Comparison of ENCODE assay signal across 31 cellular contexts in the genomic region with DNA sequence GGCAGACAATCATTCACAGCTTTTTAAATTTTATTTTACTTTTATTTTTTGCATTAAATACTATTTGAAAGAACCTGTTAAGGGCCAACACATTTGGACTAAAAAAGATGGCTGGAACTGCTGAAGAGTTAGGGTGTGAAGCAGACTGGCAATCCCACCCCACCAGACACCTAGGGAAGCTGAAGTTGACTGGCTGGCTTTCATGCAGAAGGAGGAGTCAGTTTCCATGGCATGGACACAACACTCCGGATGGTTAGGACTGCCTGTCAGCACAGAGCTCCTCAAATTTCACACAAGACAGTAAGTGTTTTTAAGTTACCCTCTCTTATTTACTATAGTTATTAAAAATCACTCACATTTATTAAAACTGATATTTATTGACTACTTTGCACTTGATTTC. TPM values are rescaled to one million over a fixed set of nuclear protein-coding genes. Genes with fewer than 3 reads are reported as not detected.
A peak's percentile ranks its signal among the peaks of the same experiment; 100 is the strongest.
DNase-seq lines count a peak whose midpoint lies in the region; ATAC-seq and TF ChIP-seq lines count a peak whose summit lies in the region.
"Had no signal": no experiment of that assay in that cellular context is flagged by ENCODE, and none has a peak within 500 bp of the region (broad histone marks: within the 10 kb centered on the region; RNA-seq: fewer than 3 reads in every experiment).

A gene (plus strand): TSS at position 243 of the 400 bp plus-strand sequence. CDS start 5,016 bp downstream, outside the sequence.

- H3K4me1 ChIP-seq in mammary epithelial cell (ENCODE audit: insufficient read depth, low read length) (no peaks in the 10 kb centered on the region), breast epithelium (no peaks in the 10 kb centered on the region)
- H3K4me1 ChIP-seq: BE2C, Peyer's patch had no signal

- H3K9ac ChIP-seq in mammary epithelial cell (ENCODE audit: insufficient read depth, low read length): no peak within 1 kb of the TSS
- H3K9ac ChIP-seq: KMS-11 had no signal

- peak; percentile 10 for DNase-seq in DMS53 (lab: John Stamatoyannopoulos, UW)
- DNase-seq in DMS53 treated with DMSO at 0.1 percent for 48 hours (lab: John Stamatoyannopoulos, UW; ENCODE audit: unreplicated experiment): no peak
- DNase-seq in mammary epithelial cell: peak; percentile 2
- DNase-seq in breast epithelium (ENCODE audit: low spot score in 2 of 2): no peak
- DNase-seq in WTC11 (ENCODE audit: low spot score): no peak
- peak; percentile 10 for DNase-seq in nephron progenitor cell
- DNase-seq: 8988T; ACHN; BE2C; Calu3; CD8-positive, alpha-beta memory T cell; GF-D8; HCEC 1CT; NCI-H1092 treated with DMSO at 0.1 percent for 48 hours; NCI-H146; NCI-H1930; NCI-H2107; NCI-H774; Peyer's patch; SIG-M5 had no signal

- 64% methylated on average over 1 of the region's 1 CpG for WGBS in mammary epithelial cell (ENCODE audit: low coverage, missing lambda C conversion rate)

- H3K4me3 ChIP-seq in mammary epithelial cell (replicated peaks in 1 of 3; ENCODE audit: insufficient read depth in 1 of 3, low read depth in 2 of 3, low read length in 3 of 3) (no peak within 1 kb of the TSS), breast epithelium (no peak within 1 kb of the TSS)
- H3K4me3 ChIP-seq: Peyer's patch, SK-N-MC had no signal

- H4K20me1 ChIP-seq in mammary epithelial cell (ENCODE audit: insufficient read depth, low read length): no peaks in the 10 kb centered on the region

- H3K27ac Mint-ChIP-seq in WTC11 (no peak within 1 kb of the TSS), nephron progenitor cell (peak within 1 kb of the TSS; percentile 1)
- H3K27ac Mint-ChIP-seq: CD8-positive, alpha-beta memory T cell; IgD-negative memory B cell had no signal

- POLR2A ChIA-PET in WTC11 (lab: Charles Lee): no interaction called here

- no peak for TF ChIP-seq CTCF in mammary epithelial cell (conservative IDR thresholded peaks at IDR 0.05 in 1 of 2, IDR thresholded peaks at IDR 0.05 in 1 of 2; ENCODE audit: extremely low read depth in 1 of 2, insufficient read depth in 1 of 2, low read depth in 1 of 2, low read length in 2 of 2)
- TF ChIP-seq CTCF in breast epithelium (IDR thresholded peaks at IDR 0.05): no peak
- no peak for TF ChIP-seq CTCF in WTC11 (IDR thresholded peaks at IDR 0.05)
- TF ChIP-seq CTCF in nephron progenitor cell (IDR thresholded peaks at IDR 0.05): no peak

- H3K27ac ChIP-seq in mammary epithelial cell (ENCODE audit: insufficient read depth, low read depth, low read length) (no peak within 1 kb of the TSS), breast epithelium (no peak within 1 kb of the TSS)
- H3K27ac ChIP-seq: HL-60, KMS-11, Peyer's patch, SK-N-MC had no signal

- intact Hi-C loops in mammary epithelial cell (cut with micrococcal nuclease) (no loop called here), breast epithelium (cut with DNase I; ENCODE audit: low total_unique reads) (no loop called here)

- peak; percentile 15; the same call in 1 of the 2 replicates for ATAC-seq in WTC11
- no peak for ATAC-seq in HG02973 (IDR thresholded peaks at IDR 0.05; ENCODE audit: unreplicated experiment)
- ATAC-seq in HG02678 (IDR thresholded peaks at IDR 0.05; ENCODE audit: unreplicated experiment): no peak

- no peak for TF ChIP-seq POLR2A in breast epithelium (IDR thresholded peaks at IDR 0.05)

- H3K9me3 ChIP-seq in mammary epithelial cell (replicated peaks; ENCODE audit: insufficient read depth, low read length) (no peaks in the 10 kb centered on the region), breast epithelium (no peaks in the 10 kb centered on the region)
- H3K9me3 ChIP-seq: BE2C, Peyer's patch had no signal

- dilution Hi-C loops in mammary epithelial cell (cut with HindIII; ENCODE audit: low sequenced_read_pairs): no loop called here

- H3K4me1 Mint-ChIP-seq in WTC11 (peaks cover 15% of the 10 kb centered on the region), nephron progenitor cell (no peaks in the 10 kb centered on the region)
- H3K4me1 Mint-ChIP-seq: CD8-positive, alpha-beta memory T cell; IgD-negative memory B cell had no signal

- no peak within 1 kb of the TSS for H2AFZ ChIP-seq in mammary epithelial cell (ENCODE audit: low read depth, low read length)

- BruUV-seq in mammary epithelial cell (replicated peaks; lab: Mats Ljungman, UMichigan): no TSS peak

- H3K27me3 ChIP-seq in mammary epithelial cell (ENCODE audit: insufficient read depth, low read length): no peaks in the 10 kb centered on the region
- H3K27me3 ChIP-seq in breast epithelium: no peaks in the 10 kb centered on the region
- H3K27me3 ChIP-seq: BE2C, Peyer's patch had no signal

- H3K4me3 Mint-ChIP-seq in WTC11 (no peak within 1 kb of the TSS), nephron progenitor cell (no peak within 1 kb of the TSS)
- H3K4me3 Mint-ChIP-seq: CD14-positive monocyte; CD8-positive, alpha-beta memory T cell; IgD-negative memory B cell had no signal

- in situ Hi-C loops in mammary epithelial cell (cut with MboI; ENCODE audit: low sequenced_read_pairs in 2 of 2): no loop called here

- CTCF ChIA-PET in mammary epithelial cell (lab: Charles Lee; ENCODE audit: low non-redundant PET) (no interaction called here), WTC11 (lab: Charles Lee) (interaction anchor here (1.0 to 1.4 kb wide), 2 partner anchors 12 to 91 kb away, joined by 4 to 11 read pairs; a partner anchor contains a TSS)

- H3K36me3 ChIP-seq in mammary epithelial cell (ENCODE audit: insufficient read depth, low read length) (no peaks in the 10 kb centered on the region), breast epithelium (no peaks in the 10 kb centered on the region)
- H3K36me3 ChIP-seq: BE2C, Peyer's patch had no signal

- no peaks in the 10 kb centered on the region for H3K79me2 ChIP-seq in mammary epithelial cell (ENCODE audit: insufficient read depth, low read length)

- H3K27me3 Mint-ChIP-seq in WTC11 (ENCODE audit: low read depth): no peaks in the 10 kb centered on the region; the same call in none of the 2 replicates
- H3K27me3 Mint-ChIP-seq in nephron progenitor cell (ENCODE audit: low read depth, poor library complexity): peaks cover 6% of the 10 kb centered on the region
- H3K27me3 Mint-ChIP-seq: IgD-negative memory B cell had no signal

- no peak within 1 kb of the TSS for H3K4me2 ChIP-seq in mammary epithelial cell (ENCODE audit: insufficient read depth, low read depth, low read length)
- H3K4me2 ChIP-seq: KMS-11 had no signal

- H3K9me3 Mint-ChIP-seq in WTC11: peaks cover 9% of the 10 kb centered on the region
- H3K9me3 Mint-ChIP-seq in nephron progenitor cell: no peaks in the 10 kb centered on the region
- H3K9me3 Mint-ChIP-seq: CD8-positive, alpha-beta memory T cell had no signal

- H3K36me3 Mint-ChIP-seq in WTC11: no peaks in the 10 kb centered on the region
- no peaks in the 10 kb centered on the region for H3K36me3 Mint-ChIP-seq in nephron progenitor cell (ENCODE audit: low read depth)
- H3K36me3 Mint-ChIP-seq: CD14-positive monocyte; CD8-positive, alpha-beta memory T cell had no signal

TF ChIP-seq in WTC11, 78 proteins besides CTCF, POLR2A, EP300 and RAD21:
- TF ChIP-seq, protein P1, sequence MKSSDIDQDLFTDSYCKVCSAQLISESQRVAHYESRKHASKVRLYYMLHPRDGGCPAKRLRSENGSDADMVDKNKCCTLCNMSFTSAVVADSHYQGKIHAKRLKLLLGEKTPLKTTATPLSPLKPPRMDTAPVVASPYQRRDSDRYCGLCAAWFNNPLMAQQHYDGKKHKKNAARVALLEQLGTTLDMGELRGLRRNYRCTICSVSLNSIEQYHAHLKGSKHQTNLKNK (CRISPR knock-in tag; IDR thresholded peaks at IDR 0.05): no peak
- no peak for TF ChIP-seq JAZF1 (CRISPR knock-in tag; IDR thresholded peaks at IDR 0.05)
- no peak for TF ChIP-seq NR2C2 (CRISPR knock-in tag; IDR thresholded peaks at IDR 0.05)
- no peak for TF ChIP-seq CBFB (CRISPR knock-in tag; IDR thresholded peaks at IDR 0.05; ENCODE audit: low read depth)
- TF ChIP-seq EMX1 (CRISPR knock-in tag; IDR thresholded peaks at IDR 0.05): no peak
- TF ChIP-seq PRRX2 (CRISPR knock-in tag; IDR thresholded peaks at IDR 0.05): no peak
- TF ChIP-seq SP1 (CRISPR knock-in tag; conservative IDR thresholded peaks at IDR 0.05): no peak
- TF ChIP-seq ZNF138 (CRISPR knock-in tag; conservative IDR thresholded peaks at IDR 0.05): no peak
- TF ChIP-seq, protein P2, sequence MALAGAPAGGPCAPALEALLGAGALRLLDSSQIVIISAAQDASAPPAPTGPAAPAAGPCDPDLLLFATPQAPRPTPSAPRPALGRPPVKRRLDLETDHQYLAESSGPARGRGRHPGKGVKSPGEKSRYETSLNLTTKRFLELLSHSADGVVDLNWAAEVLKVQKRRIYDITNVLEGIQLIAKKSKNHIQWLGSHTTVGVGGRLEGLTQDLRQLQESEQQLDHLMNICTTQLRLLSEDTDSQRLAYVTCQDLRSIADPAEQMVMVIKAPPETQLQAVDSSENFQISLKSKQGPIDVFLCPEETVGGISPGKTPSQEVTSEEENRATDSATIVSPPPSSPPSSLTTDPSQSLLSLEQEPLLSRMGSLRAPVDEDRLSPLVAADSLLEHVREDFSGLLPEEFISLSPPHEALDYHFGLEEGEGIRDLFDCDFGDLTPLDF (CRISPR knock-in tag; IDR thresholded peaks at IDR 0.05): no peak
- TF ChIP-seq, protein P3, sequence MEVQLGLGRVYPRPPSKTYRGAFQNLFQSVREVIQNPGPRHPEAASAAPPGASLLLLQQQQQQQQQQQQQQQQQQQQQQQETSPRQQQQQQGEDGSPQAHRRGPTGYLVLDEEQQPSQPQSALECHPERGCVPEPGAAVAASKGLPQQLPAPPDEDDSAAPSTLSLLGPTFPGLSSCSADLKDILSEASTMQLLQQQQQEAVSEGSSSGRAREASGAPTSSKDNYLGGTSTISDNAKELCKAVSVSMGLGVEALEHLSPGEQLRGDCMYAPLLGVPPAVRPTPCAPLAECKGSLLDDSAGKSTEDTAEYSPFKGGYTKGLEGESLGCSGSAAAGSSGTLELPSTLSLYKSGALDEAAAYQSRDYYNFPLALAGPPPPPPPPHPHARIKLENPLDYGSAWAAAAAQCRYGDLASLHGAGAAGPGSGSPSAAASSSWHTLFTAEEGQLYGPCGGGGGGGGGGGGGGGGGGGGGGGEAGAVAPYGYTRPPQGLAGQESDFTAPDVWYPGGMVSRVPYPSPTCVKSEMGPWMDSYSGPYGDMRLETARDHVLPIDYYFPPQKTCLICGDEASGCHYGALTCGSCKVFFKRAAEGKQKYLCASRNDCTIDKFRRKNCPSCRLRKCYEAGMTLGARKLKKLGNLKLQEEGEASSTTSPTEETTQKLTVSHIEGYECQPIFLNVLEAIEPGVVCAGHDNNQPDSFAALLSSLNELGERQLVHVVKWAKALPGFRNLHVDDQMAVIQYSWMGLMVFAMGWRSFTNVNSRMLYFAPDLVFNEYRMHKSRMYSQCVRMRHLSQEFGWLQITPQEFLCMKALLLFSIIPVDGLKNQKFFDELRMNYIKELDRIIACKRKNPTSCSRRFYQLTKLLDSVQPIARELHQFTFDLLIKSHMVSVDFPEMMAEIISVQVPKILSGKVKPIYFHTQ (CRISPR knock-in tag; IDR thresholded peaks at IDR 0.05): no peak

RNA-seq across cellular contexts. Expression of the gene that starts here (rescaled TPM):
- total RNA-seq in mammary epithelial cell: not detected
- polyA plus RNA-seq in mammary epithelial cell: not detected
- not detected for polyA minus RNA-seq in mammary epithelial cell
- not detected for total RNA-seq in breast epithelium
- total RNA-seq in WTC11 (2021): not detected in 3 replicates
- total RNA-seq: Calu3; CD8-positive, alpha-beta memory T cell; H1; NCI-H460; OCI-LY7; Peyer's patch; T-helper 1 cell treated with Interleukin-12 subunit alpha and Interleukin-12 subunit beta and Interleukin-4 antibody, amounts not matched to agents 30 ng/mL and 1 ng/mL, for 36 hours had no signal
- polyA plus RNA-seq: CD14-positive monocyte; CD8-positive, alpha-beta memory T cell; IgD-negative memory B cell had no signal

Comparison
In these comparisons a context has a peak if more than half of its experiments do, and no peak if none do; other contexts are left out.
1. DNase-seq: peak in DMS53 (single experiment) and nephron progenitor cell (single experiment); none in DMS53 treated with DMSO at 0.1 percent for 48 hours (single experiment), breast epithelium (0 of 2) and WTC11 (single experiment).
2. Peak in DNase-seq in mammary epithelial cell; RNA of the gene not detected or under 1 TPM.
3. Peak in ATAC-seq in WTC11; RNA of the gene not detected or under 1 TPM.